Comparison of ENCODE assay signal across 1 cellular context in genomic region chr4:8270912-8271815, GRCh38.
TF ChIP-seq lines count a peak whose summit lies in the region.

No MANE protein-coding gene starts in this region.

TF ChIP-seq in GM23338, 12 proteins besides CTCF, POLR2A, EP300 and RAD21 (continued from another document):
- TF ChIP-seq ZNF462 (CRISPR knock-in tag; IDR thresholded peaks at IDR 0.05) = no peak
